Comparison of ENCODE assay signal across 11 cellular contexts in genomic region chr1:168468042-168468809, GRCh38.
DNase-seq lines count a peak whose midpoint lies in the region; ATAC-seq and TF ChIP-seq lines count a peak whose summit lies in the region.
"Had no signal": no experiment of that assay in that cellular context is flagged by ENCODE, and none has a peak within 500 bp of the region (broad histone marks: within the 10 kb centered on the region; RNA-seq: fewer than 3 reads in every experiment).

No MANE protein-coding gene starts in this region.

- no peak for DNase-seq in activated T-cell treated with anti-CD3 and anti-CD28 coated beads, Interleukin-2, amount 50 U/mL, for 4 hours
- DNase-seq in activated T-cell treated with anti-CD3 and anti-CD28 coated beads, Interleukin-2, amount 50 U/mL, for 1 hour: no peak
- DNase-seq in foreskin fibroblast: peak; percentile 18 to 52
- DNase-seq in stimulated activated effector memory CD8-positive, alpha-beta T cell treated with anti-CD3 and anti-CD28 coated beads, Interleukin-12 subunit alpha, Interleukin-12 subunit beta, amount 100 ng/mL, for 72 hours (ENCODE audit: low spot score in 2 of 2): no peak
- no peak for DNase-seq in DMS79 treated with DMSO at 0.1 percent for 48 hours (lab: John Stamatoyannopoulos, UW)
- DNase-seq: aorta, right cardiac atrium had no signal

- no peak for ATAC-seq in activated T-cell treated with anti-CD3 and anti-CD28 coated beads, Interleukin-2, amount 50 U/mL, for 4 hours
- ATAC-seq in SK-N-SH treated with all-trans-retinoic acid at 6 μM for 48 hours: peak; percentile 24
- no peak for ATAC-seq in stimulated activated effector memory CD8-positive, alpha-beta T cell treated with anti-CD3 and anti-CD28 coated beads, Interleukin-12 subunit alpha, Interleukin-12 subunit beta, amount 100 ng/mL, for 72 hours
- ATAC-seq in HG02678 (IDR thresholded peaks at IDR 0.05; ENCODE audit: unreplicated experiment): no peak
- no peak for ATAC-seq in GM19467 (IDR thresholded peaks at IDR 0.05; ENCODE audit: unreplicated experiment)
- ATAC-seq: Panc1, right cardiac atrium had no signal

- peaks cover 61% of the 10 kb centered on the region for H3K4me1 Mint-ChIP-seq in activated T-cell treated with anti-CD3 and anti-CD28 coated beads, Interleukin-2, amount 50 U/mL, for 4 hours (ENCODE audit: low read depth)
- H3K4me1 Mint-ChIP-seq in stimulated activated effector memory CD8-positive, alpha-beta T cell treated with anti-CD3 and anti-CD28 coated beads, Interleukin-12 subunit alpha, Interleukin-12 subunit beta, amount 100 ng/mL, for 72 hours: peaks cover 61% of the 10 kb centered on the region

- no peaks in the 10 kb centered on the region for H3K27me3 Mint-ChIP-seq in activated T-cell treated with anti-CD3 and anti-CD28 coated beads, Interleukin-2, amount 50 U/mL, for 4 hours (ENCODE audit: low read depth)

- H3K9me3 Mint-ChIP-seq in activated T-cell treated with anti-CD3 and anti-CD28 coated beads, Interleukin-2, amount 50 U/mL, for 4 hours: peaks cover under 1% of the 10 kb centered on the region
- peaks cover 2% of the 10 kb centered on the region for H3K9me3 Mint-ChIP-seq in stimulated activated effector memory CD8-positive, alpha-beta T cell treated with anti-CD3 and anti-CD28 coated beads, Interleukin-12 subunit alpha, Interleukin-12 subunit beta, amount 100 ng/mL, for 72 hours

- no peak overlapping the region for H3K4me3 ChIP-seq in foreskin fibroblast (ENCODE audit: low read depth in 1 of 2, low read length in 2 of 2)

- H3K36me3 Mint-ChIP-seq in activated T-cell treated with anti-CD3 and anti-CD28 coated beads, Interleukin-2, amount 50 U/mL, for 4 hours (ENCODE audit: insufficient read depth): no peaks in the 10 kb centered on the region
- no peaks in the 10 kb centered on the region for H3K36me3 Mint-ChIP-seq in stimulated activated effector memory CD8-positive, alpha-beta T cell treated with anti-CD3 and anti-CD28 coated beads, Interleukin-12 subunit alpha, Interleukin-12 subunit beta, amount 100 ng/mL, for 72 hours

- TF ChIP-seq CTCF in foreskin fibroblast (IDR thresholded peaks at IDR 0.05; ENCODE audit: low read depth, low read length): no peak

- peak overlapping the region; percentile 51 for H3K4me3 Mint-ChIP-seq in activated T-cell treated with anti-CD3 and anti-CD28 coated beads, Interleukin-2, amount 50 U/mL, for 4 hours
- H3K4me3 Mint-ChIP-seq in stimulated activated effector memory CD8-positive, alpha-beta T cell treated with anti-CD3 and anti-CD28 coated beads, Interleukin-12 subunit alpha, Interleukin-12 subunit beta, amount 100 ng/mL, for 72 hours: peak overlapping the region; percentile 45

- peak overlapping the region; percentile 52 for H3K27ac Mint-ChIP-seq in stimulated activated effector memory CD8-positive, alpha-beta T cell treated with anti-CD3 and anti-CD28 coated beads, Interleukin-12 subunit alpha, Interleukin-12 subunit beta, amount 100 ng/mL, for 72 hours

TF ChIP-seq in SK-N-SH treated with all-trans-retinoic acid at 6 μM for 48 hours, 23 proteins besides CTCF, POLR2A, EP300 and RAD21:
- TF ChIP-seq TCF4 (CRISPR knock-in tag; IDR thresholded peaks at IDR 0.05; ENCODE audit: borderline replicate concordance) (no peak), CSDC2 (CRISPR knock-in tag; IDR thresholded peaks at IDR 0.05) (0 out of 2 replicates have a peak, but pooled peaks have one; percentile 34)
TF ChIP-seq in SK-N-SH treated with all-trans-retinoic acid at 6 μM for 48 hours: peak in this region for 1.

Comparison
In these comparisons a context has a peak if more than half of its experiments do, and no peak if none do; other contexts are left out.
1. DNase-seq: peak in foreskin fibroblast (2 of 2); none in activated T-cell treated with anti-CD3 and anti-CD28 coated beads, Interleukin-2, amount 50 U/mL, for 4 hours (single experiment), activated T-cell treated with anti-CD3 and anti-CD28 coated beads, Interleukin-2, amount 50 U/mL, for 1 hour (single experiment), stimulated activated effector memory CD8-positive, alpha-beta T cell treated with anti-CD3 and anti-CD28 coated beads, Interleukin-12 subunit alpha, Interleukin-12 subunit beta, amount 100 ng/mL, for 72 hours (0 of 2) and DMS79 treated with DMSO at 0.1 percent for 48 hours (single experiment).